ENCODE assay signal across 8 cellular contexts in the genomic region with DNA sequence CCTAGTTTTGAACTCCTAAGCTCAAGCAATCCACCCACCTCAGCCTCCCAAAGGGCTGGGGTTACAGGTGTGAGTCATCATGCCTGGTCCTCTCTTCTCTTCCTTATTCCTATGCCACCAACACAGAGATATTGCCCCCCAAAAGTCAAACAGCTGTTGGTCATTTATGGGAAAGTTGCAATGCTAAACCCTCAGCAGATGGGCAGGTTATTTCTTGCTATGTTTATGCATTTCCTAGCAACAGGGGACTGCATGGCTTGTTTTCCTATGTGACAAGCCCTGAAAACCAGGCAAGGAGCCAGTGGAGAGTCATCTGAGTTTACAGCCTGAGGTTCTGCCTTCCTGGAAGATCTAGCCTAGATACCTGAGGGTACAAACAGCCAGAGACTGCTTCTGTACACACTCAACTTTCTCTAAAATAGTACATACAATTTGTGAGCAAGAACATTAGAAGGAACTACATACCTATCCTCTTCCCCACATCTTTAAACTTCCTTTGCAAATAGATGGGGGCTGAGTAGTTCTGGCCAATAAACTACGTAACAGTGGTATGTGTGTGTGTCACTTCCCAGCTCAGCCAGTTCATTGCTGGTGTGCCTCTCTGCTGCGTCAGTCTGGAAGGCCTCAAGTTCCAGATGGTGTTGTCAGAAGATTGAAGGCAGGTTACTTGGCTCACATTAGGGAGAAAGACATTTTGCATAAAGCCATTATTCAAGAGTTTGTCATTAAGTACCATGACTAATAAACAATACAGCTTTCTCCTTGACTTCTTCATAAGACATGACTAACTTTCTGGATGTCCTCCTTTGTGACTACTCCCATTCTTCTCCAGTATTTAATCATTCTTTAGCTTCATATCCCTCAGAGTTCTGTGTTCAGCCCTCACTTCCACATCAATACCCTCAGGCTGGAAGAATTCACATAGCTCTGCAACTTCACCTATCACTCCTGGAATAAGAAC.
DNase-seq lines count a peak whose midpoint lies in the region.

No MANE protein-coding gene starts in this region.

- H3K27ac ChIP-seq in mesodermal cell (ENCODE audit: low read depth, low read length, severe bottlenecking): peak overlapping the region; percentile 99

- in situ Hi-C loops in Caki2 (cut with HindIII; ENCODE audit: low pct_unique_long_range_greater_than_20kb, low sequenced_read_pairs): no loop called here

- DNase-seq in Caki2 (ENCODE audit: low read depth) (peak; percentile 92), NCI-H2029 (lab: John Stamatoyannopoulos, UW) (peak; percentile 93), cerebellum (ENCODE audit: low spot score) (peak; percentile 59), MV-4-11 (lab: John Stamatoyannopoulos, UW) (no peak), NCI-H510A treated with DMSO at 0.1 percent for 48 hours (lab: John Stamatoyannopoulos, UW) (no peak)
- no peak for DNase-seq in stimulated activated CD4-positive, alpha-beta T cell treated with anti-CD3 and anti-CD28 coated beads, Interleukin-1b, Interleukin-23, amount 100 ng/mL, for 48 hours
- DNase-seq in NK-92 treated with Interleukin-12 subunit alpha and Interleukin-12 subunit beta, amount 100 ng/mL, for 24 hours (lab: John Stamatoyannopoulos, UW): no peak

- no peaks in the 10 kb centered on the region for H3K9me3 ChIP-seq in mesodermal cell (ENCODE audit: control insufficient read depth, low read length)

- no peak overlapping the region for H3K4me3 ChIP-seq in mesodermal cell (ENCODE audit: extremely low read depth, insufficient read depth, low read length, poor library complexity, severe bottlenecking)

- no peaks in the 10 kb centered on the region for H3K36me3 ChIP-seq in mesodermal cell (ENCODE audit: control insufficient read depth, insufficient read depth, low read length)

- WGBS in mesodermal cell (ENCODE audit: insufficient coverage in 2 of 2), 2 experiments: 59% methylated on average over 2 of the region's 2 CpGs; no CpG with 5 or more reads in 1 of the 2 experiments

- peaks cover 35% of the 10 kb centered on the region for H3K4me1 ChIP-seq in mesodermal cell (ENCODE audit: control insufficient read depth, insufficient read depth, low read length, poor library complexity, severe bottlenecking)

Comparison
In these comparisons a context has a peak if more than half of its experiments do, and no peak if none do; other contexts are left out.
1. DNase-seq: peak in Caki2 (single experiment), NCI-H2029 (single experiment) and cerebellum (single experiment); none in stimulated activated CD4-positive, alpha-beta T cell treated with anti-CD3 and anti-CD28 coated beads, Interleukin-1b, Interleukin-23, amount 100 ng/mL, for 48 hours (single experiment), MV-4-11 (single experiment), NK-92 treated with Interleukin-12 subunit alpha and Interleukin-12 subunit beta, amount 100 ng/mL, for 24 hours (single experiment) and NCI-H510A treated with DMSO at 0.1 percent for 48 hours (single experiment).